In genomic region chr10:33749042-33749441, GRCh38 we compare ENCODE assay signal across 18 cellular contexts.
"Had no signal": no experiment of that assay in that cellular context is flagged by ENCODE, and none has a peak within 500 bp of the region (broad histone marks: within the 10 kb centered on the region; RNA-seq: fewer than 3 reads in every experiment).

No MANE protein-coding gene starts in this region.

- H3K4me3 ChIP-seq: coronary artery, lung, right lobe of liver had no signal

- H3K27me3 ChIP-seq: neutrophil, right lobe of liver had no signal

- H3K36me3 ChIP-seq: neutrophil, right lobe of liver had no signal

- DNase-seq: activated CD4-positive, alpha-beta memory T cell treated with anti-CD3 and anti-CD28 coated beads for 36 hours; activated gamma-delta T cell treated with Interleukin-2 at 50 U/mL for 16 hours; activated naive CD8-positive, alpha-beta T cell treated with anti-CD3 and anti-CD28 coated beads for 36 hours; activated T-cell treated with anti-CD3 and anti-CD28 coated beads, Interleukin-2, amount 50 U/mL, for 4 hours; aorta; central memory CD4-positive, alpha-beta T cell; effector CD8-positive, alpha-beta T cell; hypothalamus; naive thymus-derived CD4-positive, alpha-beta T cell; posterior cingulate gyrus; right lobe of liver; stimulated activated CD4-positive, alpha-beta T cell treated with anti-CD3 and anti-CD28 coated beads, Interleukin-2, amount 100 ng/mL, for 24 hours; stimulated activated naive CD4-positive, alpha-beta T cell; substantia nigra; trophoblast cell had no signal

- H3K9me3 ChIP-seq: neutrophil, right lobe of liver had no signal

- ATAC-seq: activated T-cell treated with anti-CD3 and anti-CD28 coated beads, Interleukin-2, amount 50 U/mL, for 4 hours; naive thymus-derived CD4-positive, alpha-beta T cell had no signal

- H3K27ac ChIP-seq: coronary artery, neutrophil, right lobe of liver had no signal
